In genomic region chr1:50979964-50980363, GRCh38 we compare ENCODE assay signal across 14 cellular contexts. TPM values are rescaled to one million over a fixed set of nuclear protein-coding genes. Genes with fewer than 3 reads are reported as not detected.
DNase-seq lines count a peak whose midpoint lies in the region; ATAC-seq and TF ChIP-seq lines count a peak whose summit lies in the region.
"Had no signal": no experiment of that assay in that cellular context is flagged by ENCODE, and none has a peak within 500 bp of the region (broad histone marks: within the 10 kb centered on the region; RNA-seq: fewer than 3 reads in every experiment).

No MANE protein-coding gene starts in this region.

- H3K9ac ChIP-seq in KMS-11: peak overlapping the region; percentile 97
- H3K9ac ChIP-seq: BLaER1 had no signal

- peak overlapping the region; percentile 46 for H3K4me3 Mint-ChIP-seq in activated CD8-positive, alpha-beta T cell treated with anti-CD3 and anti-CD28 coated beads, Interleukin-2, amount 10 ng/mL, durations not matched to agents 7 days and 5 days
- H3K4me3 Mint-ChIP-seq in activated CD8-positive, alpha-beta T cell treated with anti-CD3 and anti-CD28 coated beads for 36 hours: no peak overlapping the region
- no peak overlapping the region for H3K4me3 Mint-ChIP-seq in activated naive CD4-positive, alpha-beta T cell treated with anti-CD3 and anti-CD28 coated beads for 36 hours

- CTCF ChIA-PET in activated CD8-positive, alpha-beta T cell treated with anti-CD3 and anti-CD28 coated beads, Interleukin-2, amount 10 ng/mL, durations not matched to agents 7 days and 5 days (lab: Charles Lee): interaction anchor here (1.0 to 3.2 kb wide), 4 partner anchors 11 to 211 kb away, joined by 3 to 20 read pairs (median 8); no protein-coding TSS in a partner anchor
- CTCF ChIA-PET in activated CD8-positive, alpha-beta T cell treated with anti-CD3 and anti-CD28 coated beads for 36 hours (lab: Charles Lee): interaction anchor here (1.7 kb wide), 1 partner anchor 11 kb away, joined by 5 read pairs; no protein-coding TSS in a partner anchor
- CTCF ChIA-PET in GM10248 (lab: Yijun Ruan, JAX): no interaction called here
- CTCF ChIA-PET in activated naive CD4-positive, alpha-beta T cell treated with anti-CD3 and anti-CD28 coated beads for 36 hours (lab: Charles Lee): interaction anchor here (1.1 kb wide), 1 partner anchor 10 kb away, joined by 5 read pairs; the partner anchor contains the start of gene CDKN2C

- H3K9me3 Mint-ChIP-seq in activated CD8-positive, alpha-beta T cell treated with anti-CD3 and anti-CD28 coated beads, Interleukin-2, amount 10 ng/mL, durations not matched to agents 7 days and 5 days (ENCODE audit: insufficient read depth): no peaks in the 10 kb centered on the region
- no peaks in the 10 kb centered on the region for H3K9me3 Mint-ChIP-seq in activated CD8-positive, alpha-beta T cell treated with anti-CD3 and anti-CD28 coated beads for 36 hours
- no peaks in the 10 kb centered on the region for H3K9me3 Mint-ChIP-seq in activated naive CD4-positive, alpha-beta T cell treated with anti-CD3 and anti-CD28 coated beads for 36 hours

- H3K9me3 ChIP-seq in testis: no peaks in the 10 kb centered on the region
- H3K9me3 ChIP-seq: BLaER1 had no signal

- no peak overlapping the region for H2AFZ ChIP-seq in KMS-11 (ENCODE audit: low read depth)

- H3K4me3 ChIP-seq in KMS-11 (IDR thresholded peaks at IDR 0.05; ENCODE audit: insufficient read depth, low read depth, low read length) (no peak overlapping the region), coronary artery (peak overlapping the region; percentile 92), testis (no peak overlapping the region)
- H3K4me3 ChIP-seq: BLaER1 had no signal

- H3K4me1 ChIP-seq in KMS-11 (ENCODE audit: low read depth, poor library complexity, severe bottlenecking) (no peaks in the 10 kb centered on the region), testis (no peaks in the 10 kb centered on the region)

- peak overlapping the region; percentile 99 for H3K27ac ChIP-seq in KMS-11
- H3K27ac ChIP-seq in coronary artery: peak overlapping the region; percentile 71 to 98
- peak overlapping the region; percentile 18 to 97 for H3K27ac ChIP-seq in testis
- H3K27ac ChIP-seq: BLaER1, epithelial cell of prostate had no signal

- TF ChIP-seq CTCF in activated CD8-positive, alpha-beta T cell treated with anti-CD3 and anti-CD28 coated beads for 36 hours (IDR thresholded peaks at IDR 0.05): no peak
- TF ChIP-seq CTCF in KMS-11 (conservative IDR thresholded peaks at IDR 0.05; ENCODE audit: low read depth, low read length) (no peak), coronary artery (IDR thresholded peaks at IDR 0.05) (no peak), testis (IDR thresholded peaks at IDR 0.05) (no peak), GM10248 (IDR thresholded peaks at IDR 0.05; ENCODE audit: control extremely low read depth, extremely low read depth, low read depth, missing control alignments) (no peak)

- 43 to 44% methylated on average over 2 of the region's 2 CpGs for WGBS in testis, 2 donors

- no peak for TF ChIP-seq POLR2A in testis (IDR thresholded peaks at IDR 0.05)

- H3K4me2 ChIP-seq in KMS-11: peak overlapping the region; percentile 76
- H3K4me2 ChIP-seq: BLaER1 had no signal

- intact Hi-C loops in activated CD8-positive, alpha-beta T cell treated with anti-CD3 and anti-CD28 coated beads for 36 hours (cut with micrococcal nuclease): no loop called here
- intact Hi-C loops in testis (cut with DNase I; ENCODE audit: low total_unique reads): no loop called here
- intact Hi-C loops in activated naive CD4-positive, alpha-beta T cell treated with anti-CD3 and anti-CD28 coated beads for 36 hours (cut with micrococcal nuclease): loop anchor here (5.0 kb wide), 2 partner anchors 108 to 207 kb away; no protein-coding TSS in a partner anchor

- H3K36me3 ChIP-seq in KMS-11 (ENCODE audit: insufficient read depth) (no peaks in the 10 kb centered on the region), testis (ENCODE audit: low read depth, missing control alignments) (no peaks in the 10 kb centered on the region)
- H3K36me3 ChIP-seq: BLaER1 had no signal

- no peaks in the 10 kb centered on the region for H4K20me1 ChIP-seq in KMS-11 (ENCODE audit: insufficient read depth)

- H3K27ac Mint-ChIP-seq in activated CD8-positive, alpha-beta T cell treated with anti-CD3 and anti-CD28 coated beads, Interleukin-2, amount 10 ng/mL, durations not matched to agents 7 days and 5 days: no peak overlapping the region
- no peak overlapping the region for H3K27ac Mint-ChIP-seq in activated CD8-positive, alpha-beta T cell treated with anti-CD3 and anti-CD28 coated beads for 36 hours
- H3K27ac Mint-ChIP-seq in activated naive CD4-positive, alpha-beta T cell treated with anti-CD3 and anti-CD28 coated beads for 36 hours: no peak overlapping the region

- H3K27me3 ChIP-seq in KMS-11 (ENCODE audit: insufficient read depth, low read depth) (no peaks in the 10 kb centered on the region), testis (no peaks in the 10 kb centered on the region)

- peaks cover 18% of the 10 kb centered on the region for H3K27me3 Mint-ChIP-seq in activated CD8-positive, alpha-beta T cell treated with anti-CD3 and anti-CD28 coated beads, Interleukin-2, amount 10 ng/mL, durations not matched to agents 7 days and 5 days (ENCODE audit: low read depth)
- H3K27me3 Mint-ChIP-seq in activated CD8-positive, alpha-beta T cell treated with anti-CD3 and anti-CD28 coated beads for 36 hours: peaks cover 17% of the 10 kb centered on the region
- H3K27me3 Mint-ChIP-seq in activated naive CD4-positive, alpha-beta T cell treated with anti-CD3 and anti-CD28 coated beads for 36 hours (ENCODE audit: low read depth): peaks cover 28% of the 10 kb centered on the region

- POLR2A ChIA-PET in activated CD8-positive, alpha-beta T cell treated with anti-CD3 and anti-CD28 coated beads, Interleukin-2, amount 10 ng/mL, durations not matched to agents 7 days and 5 days (lab: Charles Lee): interaction anchor here (4.0 to 4.1 kb wide), 2 partner anchors 11 to 20 kb away, joined by 53 to 85 read pairs; partner anchors contain the start of genes CDKN2C and FAF1
- POLR2A ChIA-PET in activated CD8-positive, alpha-beta T cell treated with anti-CD3 and anti-CD28 coated beads for 36 hours (lab: Charles Lee): interaction anchor here (1.6 to 3.2 kb wide), 2 partner anchors 10 to 12 kb away, joined by 3 to 35 read pairs; partner anchors contain the start of gene CDKN2C
- POLR2A ChIA-PET in GM10248 (lab: Yijun Ruan, JAX): no interaction called here

- H3K4me1 Mint-ChIP-seq in activated CD8-positive, alpha-beta T cell treated with anti-CD3 and anti-CD28 coated beads, Interleukin-2, amount 10 ng/mL, durations not matched to agents 7 days and 5 days (ENCODE audit: low read depth): peaks cover 27% of the 10 kb centered on the region
- H3K4me1 Mint-ChIP-seq in activated CD8-positive, alpha-beta T cell treated with anti-CD3 and anti-CD28 coated beads for 36 hours (ENCODE audit: low read depth): peaks cover 21% of the 10 kb centered on the region
- H3K4me1 Mint-ChIP-seq in activated naive CD4-positive, alpha-beta T cell treated with anti-CD3 and anti-CD28 coated beads for 36 hours (ENCODE audit: low read depth): peaks cover 18% of the 10 kb centered on the region

- peaks cover 89% of the 10 kb centered on the region for H3K79me2 ChIP-seq in KMS-11 (ENCODE audit: insufficient read depth, low read depth)

- ATAC-seq in activated CD8-positive, alpha-beta T cell treated with anti-CD3 and anti-CD28 coated beads, Interleukin-2, amount 10 ng/mL, durations not matched to agents 7 days and 5 days: no peak
- ATAC-seq in activated CD8-positive, alpha-beta T cell treated with anti-CD3 and anti-CD28 coated beads for 36 hours: no peak
- ATAC-seq: sciatic nerve had no signal

- peaks cover 22% of the 10 kb centered on the region for H3K36me3 Mint-ChIP-seq in activated CD8-positive, alpha-beta T cell treated with anti-CD3 and anti-CD28 coated beads, Interleukin-2, amount 10 ng/mL, durations not matched to agents 7 days and 5 days (ENCODE audit: low read depth)
- no peaks in the 10 kb centered on the region for H3K36me3 Mint-ChIP-seq in activated CD8-positive, alpha-beta T cell treated with anti-CD3 and anti-CD28 coated beads for 36 hours (ENCODE audit: low read depth)
- H3K36me3 Mint-ChIP-seq in activated naive CD4-positive, alpha-beta T cell treated with anti-CD3 and anti-CD28 coated beads for 36 hours (ENCODE audit: low read depth): no peaks in the 10 kb centered on the region

- DNase-seq in activated CD8-positive, alpha-beta T cell treated with anti-CD3 and anti-CD28 coated beads, Interleukin-2, amount 10 ng/mL, durations not matched to agents 7 days and 5 days: no peak
- DNase-seq in activated CD8-positive, alpha-beta T cell treated with anti-CD3 and anti-CD28 coated beads for 36 hours: no peak
- DNase-seq in coronary artery (ENCODE audit: low spot score) (no peak), testis (no peak), NCI-H2107 (lab: John Stamatoyannopoulos, UW) (no peak), GM10248 (ENCODE audit: extremely low spot score) (no peak)
- DNase-seq in activated naive CD4-positive, alpha-beta T cell treated with anti-CD3 and anti-CD28 coated beads for 36 hours: no peak
- DNase-seq: activated CD4-positive, CD25-positive, alpha-beta regulatory T cell treated with anti-CD3 and anti-CD28 coated beads, Interleukin-2, amount 50 U/mL, for 72 hours; mesendoderm; SIG-M5 had no signal

RNA-seq across cellular contexts. Expression of gene CDKN2C, which starts 9.9 kb away (rescaled TPM):
- total RNA-seq in activated CD8-positive, alpha-beta T cell treated with anti-CD3 and anti-CD28 coated beads, Interleukin-2, amount 10 ng/mL, durations not matched to agents 7 days and 5 days: 10 to 100 TPM; 82.0 to 82.5 TPM
- total RNA-seq in activated CD8-positive, alpha-beta T cell treated with anti-CD3 and anti-CD28 coated beads for 36 hours: 10 to 100 TPM; 18.4 to 20.7 TPM
- total RNA-seq in testis: 1 to 10 TPM; 7.4 to 9.5 TPM
- polyA plus RNA-seq in testis (ENCODE audit: insufficient read depth, low read depth, low replicate concordance): 8.8 TPM
- total RNA-seq in activated naive CD4-positive, alpha-beta T cell treated with anti-CD3 and anti-CD28 coated beads for 36 hours: 10 to 100 TPM; 13.5 to 14.4 TPM

RNA-seq across cellular contexts. Expression of gene FAF1, which starts 19.9 kb away (rescaled TPM):
- total RNA-seq in activated CD8-positive, alpha-beta T cell treated with anti-CD3 and anti-CD28 coated beads, Interleukin-2, amount 10 ng/mL, durations not matched to agents 7 days and 5 days: 100 to 1,000 TPM in 1 of 2 experiments, 10 to 100 TPM in 1; 95.6 to 104 TPM
- 10 to 100 TPM; 82.2 to 87.0 TPM for total RNA-seq in activated CD8-positive, alpha-beta T cell treated with anti-CD3 and anti-CD28 coated beads for 36 hours
- 10 to 100 TPM; 46.5 to 61.6 TPM for total RNA-seq in testis
- 236 TPM for polyA plus RNA-seq in testis (ENCODE audit: insufficient read depth, low read depth, low replicate concordance)
- 10 to 100 TPM; 87.9 to 90.1 TPM for total RNA-seq in activated naive CD4-positive, alpha-beta T cell treated with anti-CD3 and anti-CD28 coated beads for 36 hours
